19 cellular contexts compared by ENCODE assay signal in genomic region chr1:234109840-234110239, GRCh38.
"Had no signal": no experiment of that assay in that cellular context is flagged by ENCODE, and none has a peak within 500 bp of the region (broad histone marks: within the 10 kb centered on the region; RNA-seq: fewer than 3 reads in every experiment).

No MANE protein-coding gene starts in this region.

- H3K9me3 ChIP-seq: MG63, SK-N-SH had no signal

- ATAC-seq: Panc1 had no signal

- H3K27me3 ChIP-seq: MG63 had no signal

- H3K27ac ChIP-seq: HL-60, RWPE1 had no signal

- H3K9ac ChIP-seq: SK-N-SH had no signal

- H3K4me2 ChIP-seq: SK-N-SH had no signal

- H3K36me3 ChIP-seq: MG63 had no signal

- DNase-seq: KBM-7, MG63, NCI-H1092 treated with DMSO at 0.1 percent for 48 hours, NCI-H1436, NCI-H187, NCI-H2029, NCI-H2081 treated with DMSO at 0.1 percent for 48 hours, NCI-H2171, NCI-H226, NCI-H446, NCI-H510A, NCI-H526, NCI-H82, SHP77, SK-N-SH, SW 1271 had no signal

- H3K4me3 ChIP-seq: MG63 had no signal
